Comparison of ENCODE assay signal across 8 cellular contexts in genomic region chr4:36385951-36386561, GRCh38.
DNase-seq lines count a peak whose midpoint lies in the region; ATAC-seq and TF ChIP-seq lines count a peak whose summit lies in the region.

No MANE protein-coding gene starts in this region.

- ATAC-seq in GM18511 (IDR thresholded peaks at IDR 0.05; ENCODE audit: unreplicated experiment), result peak; percentile 91
- ATAC-seq in GM21717 (IDR thresholded peaks at IDR 0.05; ENCODE audit: unreplicated experiment), result peak; percentile 77

- TF ChIP-seq CTCF in brain microvascular endothelial cell (IDR thresholded peaks at IDR 0.05; ENCODE audit: low read depth, low read length, missing control alignments), result no peak

- DNase-seq in KG1 (lab: John Stamatoyannopoulos, UW) (peak; percentile 51), DMS 273 treated with DMSO at 0.1 percent for 48 hours (lab: John Stamatoyannopoulos, UW) (no peak), SJCRH30 (no peak), brain microvascular endothelial cell (no peak), NCI-H510A treated with DMSO at 0.1 percent for 48 hours (lab: John Stamatoyannopoulos, UW) (no peak)
- peak; percentile 60 for DNase-seq in activated naive CD4-positive, alpha-beta T cell treated with anti-CD3 and anti-CD28 coated beads, Interleukin-2, amount 10 ng/mL, durations not matched to agents 7 days and 5 days

- H3K4me1 ChIP-seq in SJCRH30, result no peaks in the 10 kb centered on the region

- H3K27me3 ChIP-seq in SJCRH30 (no peaks in the 10 kb centered on the region), brain microvascular endothelial cell (replicated peaks) (no peaks in the 10 kb centered on the region)

- H3K9me3 Mint-ChIP-seq in activated naive CD4-positive, alpha-beta T cell treated with anti-CD3 and anti-CD28 coated beads, Interleukin-2, amount 10 ng/mL, durations not matched to agents 7 days and 5 days, result no peaks in the 10 kb centered on the region

- H3K36me3 ChIP-seq in SJCRH30 (no peaks in the 10 kb centered on the region), brain microvascular endothelial cell (replicated peaks) (no peaks in the 10 kb centered on the region)

- H3K4me3 ChIP-seq in SJCRH30 (no peak overlapping the region), brain microvascular endothelial cell (ENCODE audit: low read depth, low read length) (no peak overlapping the region)

- H3K4me1 Mint-ChIP-seq in activated naive CD4-positive, alpha-beta T cell treated with anti-CD3 and anti-CD28 coated beads, Interleukin-2, amount 10 ng/mL, durations not matched to agents 7 days and 5 days, result peaks cover 26% of the 10 kb centered on the region

- CTCF ChIA-PET in activated naive CD4-positive, alpha-beta T cell treated with anti-CD3 and anti-CD28 coated beads, Interleukin-2, amount 10 ng/mL, durations not matched to agents 7 days and 5 days (lab: Charles Lee), result interaction anchor here (1.0 to 2.9 kb wide), 2 partner anchors 10 to 13 kb away, joined by 3 to 18 read pairs; no protein-coding TSS in a partner anchor

- in situ Hi-C loops in brain microvascular endothelial cell (cut with HindIII; ENCODE audit: low pct_ligation_motif_present, low sequenced_read_pairs), result no loop called here

- H3K27ac ChIP-seq in SJCRH30, result no peak overlapping the region
- H3K27ac ChIP-seq in brain microvascular endothelial cell, result no peak overlapping the region

- H3K4me3 Mint-ChIP-seq in activated naive CD4-positive, alpha-beta T cell treated with anti-CD3 and anti-CD28 coated beads, Interleukin-2, amount 10 ng/mL, durations not matched to agents 7 days and 5 days, result peak overlapping the region; percentile 19

- peaks cover 4% of the 10 kb centered on the region for H3K27me3 Mint-ChIP-seq in activated naive CD4-positive, alpha-beta T cell treated with anti-CD3 and anti-CD28 coated beads, Interleukin-2, amount 10 ng/mL, durations not matched to agents 7 days and 5 days

- H3K27ac Mint-ChIP-seq in activated naive CD4-positive, alpha-beta T cell treated with anti-CD3 and anti-CD28 coated beads, Interleukin-2, amount 10 ng/mL, durations not matched to agents 7 days and 5 days, result peak overlapping the region; percentile 93

- peaks cover 1% of the 10 kb centered on the region for H3K36me3 Mint-ChIP-seq in activated naive CD4-positive, alpha-beta T cell treated with anti-CD3 and anti-CD28 coated beads, Interleukin-2, amount 10 ng/mL, durations not matched to agents 7 days and 5 days

- no peaks in the 10 kb centered on the region for H3K9me3 ChIP-seq in SJCRH30 (replicated peaks)

Comparison
In these comparisons a context has a peak if more than half of its experiments do, and no peak if none do; other contexts are left out.
1. DNase-seq: peak in KG1 (single experiment) and activated naive CD4-positive, alpha-beta T cell treated with anti-CD3 and anti-CD28 coated beads, Interleukin-2, amount 10 ng/mL, durations not matched to agents 7 days and 5 days (single experiment); none in DMS 273 treated with DMSO at 0.1 percent for 48 hours (single experiment), SJCRH30 (0 of 2), brain microvascular endothelial cell (single experiment) and NCI-H510A treated with DMSO at 0.1 percent for 48 hours (single experiment).